Comparison of ENCODE assay signal across 1 cellular context in genomic region chr1:150259217-150259616, GRCh38.
TF ChIP-seq lines count a peak whose summit lies in the region.

No MANE protein-coding gene starts in this region.

TF ChIP-seq in HepG2, 621 proteins besides CTCF, POLR2A, EP300 and RAD21:
- TF ChIP-seq ZGPAT (CRISPR knock-in tag; IDR thresholded peaks at IDR 0.05) = no peak
- no peak for TF ChIP-seq NCOR1 (IDR thresholded peaks at IDR 0.05; ENCODE audit: borderline replicate concordance, low read length)
- TF ChIP-seq PCBP2 (optimal IDR thresholded peaks at IDR 0.05; ENCODE audit: low read depth, low read length, poor library complexity, severe bottlenecking) = no peak
- TF ChIP-seq ZNF224 (CRISPR knock-in tag; IDR thresholded peaks at IDR 0.05) = no peak
TF ChIP-seq in HepG2: peak in this region for 0.
